27 cellular contexts compared by ENCODE assay signal in the genomic region with DNA sequence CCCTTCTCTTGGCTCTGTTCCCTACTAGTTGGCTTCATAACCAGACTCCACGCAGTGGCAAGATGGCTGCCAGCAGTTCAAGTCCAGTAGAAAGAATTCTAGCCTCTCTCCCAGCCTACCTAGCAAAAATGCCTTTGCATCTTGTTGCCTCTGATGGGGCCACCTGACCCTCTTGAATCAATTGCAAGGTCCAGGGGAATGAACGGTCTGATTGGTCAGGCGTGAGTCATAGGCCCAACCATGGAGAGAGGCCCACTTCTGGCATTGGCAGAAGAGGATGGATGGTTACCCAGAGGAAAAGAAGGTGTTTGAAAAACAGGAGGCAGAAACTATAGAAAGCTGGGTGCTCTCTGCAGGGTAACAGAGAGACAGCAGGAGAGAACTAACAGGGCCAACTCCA.
"Had no signal": no experiment of that assay in that cellular context is flagged by ENCODE, and none has a peak within 500 bp of the region (broad histone marks: within the 10 kb centered on the region; RNA-seq: fewer than 3 reads in every experiment).

No MANE protein-coding gene starts in this region.

- H3K4me3 Mint-ChIP-seq: activated naive CD4-positive, alpha-beta T cell treated with anti-CD3 and anti-CD28 coated beads, Interleukin-2, amount 10 ng/mL, durations not matched to agents 7 days and 5 days; activated naive CD8-positive, alpha-beta T cell treated with anti-CD3 and anti-CD28 coated beads, Interleukin-2, amount 10 ng/mL, durations not matched to agents 7 days and 5 days; brain; naive thymus-derived CD4-positive, alpha-beta T cell; stimulated activated naive B cell treated with anti-CD40 and anti-IgM and Interleukin-4, amounts not matched to agents 10 μg/mL and 1 μg/mL and 100 μg/mL, for 72 hours had no signal

- H3K4me2 ChIP-seq: smooth muscle cell had no signal

- ATAC-seq: gastroesophageal sphincter; naive thymus-derived CD4-positive, alpha-beta T cell; psoas muscle; stimulated activated naive B cell treated with anti-CD40 and anti-IgM and Interleukin-4, amounts not matched to agents 10 μg/mL and 1 μg/mL and 100 μg/mL, for 72 hours had no signal

- H3K27ac Mint-ChIP-seq: activated naive CD4-positive, alpha-beta T cell treated with anti-CD3 and anti-CD28 coated beads, Interleukin-2, amount 10 ng/mL, durations not matched to agents 7 days and 5 days; activated naive CD8-positive, alpha-beta T cell treated with anti-CD3 and anti-CD28 coated beads, Interleukin-2, amount 10 ng/mL, durations not matched to agents 7 days and 5 days; naive thymus-derived CD4-positive, alpha-beta T cell; stimulated activated naive B cell treated with anti-CD40 and anti-IgM and Interleukin-4, amounts not matched to agents 10 μg/mL and 1 μg/mL and 100 μg/mL, for 72 hours had no signal

- H3K27me3 ChIP-seq: ascending aorta, cardiac muscle cell, colonic mucosa, gastroesophageal sphincter, right atrium auricular region, tibial nerve had no signal

- H3K36me3 Mint-ChIP-seq: activated naive CD4-positive, alpha-beta T cell treated with anti-CD3 and anti-CD28 coated beads, Interleukin-2, amount 10 ng/mL, durations not matched to agents 7 days and 5 days; activated naive CD8-positive, alpha-beta T cell treated with anti-CD3 and anti-CD28 coated beads, Interleukin-2, amount 10 ng/mL, durations not matched to agents 7 days and 5 days; brain; naive thymus-derived CD4-positive, alpha-beta T cell; stimulated activated naive B cell treated with anti-CD40 and anti-IgM and Interleukin-4, amounts not matched to agents 10 μg/mL and 1 μg/mL and 100 μg/mL, for 72 hours had no signal

- H3K4me1 ChIP-seq: ascending aorta, colonic mucosa, gastroesophageal sphincter, parathyroid adenoma, psoas muscle, right atrium auricular region, suprapubic skin had no signal

- H3K9ac ChIP-seq: parathyroid adenoma had no signal

- H3K79me2 ChIP-seq: parathyroid adenoma had no signal

- H3K27ac ChIP-seq: ascending aorta, cardiac muscle cell, colonic mucosa, gastroesophageal sphincter, parathyroid adenoma, psoas muscle, right atrium auricular region, suprapubic skin, tibial nerve, VCaP had no signal

- H3K36me3 ChIP-seq: ascending aorta, cardiac muscle cell, colonic mucosa, gastroesophageal sphincter, right atrium auricular region, suprapubic skin, tibial nerve had no signal

- H3K9me3 ChIP-seq: ascending aorta, colonic mucosa, gastroesophageal sphincter, psoas muscle, right atrium auricular region, suprapubic skin, tibial nerve had no signal

- DNase-seq: activated CD4-positive, alpha-beta T cell treated with anti-CD3 and anti-CD28 coated beads for 4 hours; activated CD4-positive, alpha-beta T cell treated with anti-CD3 and anti-CD28 coated beads, Interleukin-2, amount 50 U/mL, for 4 hours; activated gamma-delta T cell; activated naive CD4-positive, alpha-beta T cell treated with anti-CD3 and anti-CD28 coated beads, Interleukin-2, amount 10 ng/mL, durations not matched to agents 7 days and 5 days; activated naive CD8-positive, alpha-beta T cell treated with anti-CD3 and anti-CD28 coated beads, Interleukin-2, amount 10 ng/mL, durations not matched to agents 7 days and 5 days; activated T-cell treated with anti-CD3 and anti-CD28 coated beads for 4 hours; cerebellar nuclear complex; colonic mucosa; effector CD8-positive, alpha-beta T cell; head of caudate nucleus; hippocampal formation; midbrain; naive thymus-derived CD4-positive, alpha-beta T cell; occipital lobe; psoas muscle; stimulated activated CD4-positive, alpha-beta T cell treated with anti-CD3 and anti-CD28 coated beads, Interleukin-2, amount 100 ng/mL, for 24 hours; stimulated activated naive B cell treated with anti-CD40 and anti-IgM and Interleukin-4, amounts not matched to agents 10 μg/mL and 1 μg/mL and 100 μg/mL, for 72 hours had no signal

- H2AFZ ChIP-seq: parathyroid adenoma had no signal

- H3K4me1 Mint-ChIP-seq: activated naive CD4-positive, alpha-beta T cell treated with anti-CD3 and anti-CD28 coated beads, Interleukin-2, amount 10 ng/mL, durations not matched to agents 7 days and 5 days; naive thymus-derived CD4-positive, alpha-beta T cell; stimulated activated naive B cell treated with anti-CD40 and anti-IgM and Interleukin-4, amounts not matched to agents 10 μg/mL and 1 μg/mL and 100 μg/mL, for 72 hours had no signal

- H3K9me3 Mint-ChIP-seq: activated naive CD4-positive, alpha-beta T cell treated with anti-CD3 and anti-CD28 coated beads, Interleukin-2, amount 10 ng/mL, durations not matched to agents 7 days and 5 days; activated naive CD8-positive, alpha-beta T cell treated with anti-CD3 and anti-CD28 coated beads, Interleukin-2, amount 10 ng/mL, durations not matched to agents 7 days and 5 days; brain; stimulated activated naive B cell treated with anti-CD40 and anti-IgM and Interleukin-4, amounts not matched to agents 10 μg/mL and 1 μg/mL and 100 μg/mL, for 72 hours had no signal

- H3K4me3 ChIP-seq: ascending aorta, cardiac muscle cell, colonic mucosa, gastroesophageal sphincter, psoas muscle, right atrium auricular region, smooth muscle cell, suprapubic skin, tibial nerve had no signal

- H3K27me3 Mint-ChIP-seq: activated naive CD4-positive, alpha-beta T cell treated with anti-CD3 and anti-CD28 coated beads, Interleukin-2, amount 10 ng/mL, durations not matched to agents 7 days and 5 days; activated naive CD8-positive, alpha-beta T cell treated with anti-CD3 and anti-CD28 coated beads, Interleukin-2, amount 10 ng/mL, durations not matched to agents 7 days and 5 days; brain; stimulated activated naive B cell treated with anti-CD40 and anti-IgM and Interleukin-4, amounts not matched to agents 10 μg/mL and 1 μg/mL and 100 μg/mL, for 72 hours had no signal
